Comparison of ENCODE assay signal across 9 cellular contexts in genomic region chr15:55829826-55830225, GRCh38.
DNase-seq lines count a peak whose midpoint lies in the region; ATAC-seq and TF ChIP-seq lines count a peak whose summit lies in the region.
"Had no signal": no experiment of that assay in that cellular context is flagged by ENCODE, and none has a peak within 500 bp of the region (broad histone marks: within the 10 kb centered on the region; RNA-seq: fewer than 3 reads in every experiment).

No MANE protein-coding gene starts in this region.

- H3K27me3 Mint-ChIP-seq in activated T-helper 1 cell treated with anti-CD3 and anti-CD28 coated beads, Interleukin-12 subunit alpha, Interleukin-12 subunit beta, Interleukin-2, Interleukin-4 antibody, amounts not matched to agents 30 ng/mL and 10 ng/mL and 1 ng/mL, durations not matched to agents 14 hours and 24 hours and 36 hours (ENCODE audit: insufficient read depth), result no peaks in the 10 kb centered on the region

- no peaks in the 10 kb centered on the region for H3K27me3 ChIP-seq in ascending aorta

- no peaks in the 10 kb centered on the region for H3K9me3 ChIP-seq in ascending aorta

- H3K27ac ChIP-seq in ascending aorta, result no peak overlapping the region

- no peaks in the 10 kb centered on the region for H3K9me3 Mint-ChIP-seq in activated T-helper 1 cell treated with anti-CD3 and anti-CD28 coated beads, Interleukin-12 subunit alpha, Interleukin-12 subunit beta, Interleukin-2, Interleukin-4 antibody, amounts not matched to agents 30 ng/mL and 10 ng/mL and 1 ng/mL, durations not matched to agents 14 hours and 24 hours and 36 hours

- peaks cover 8 to 29% of the 10 kb centered on the region in 2 donors for H3K36me3 ChIP-seq in ascending aorta

- H3K4me1 ChIP-seq in ascending aorta, result peaks cover 0 to 2% of the 10 kb centered on the region in 2 donors

- H3K4me3 ChIP-seq in GM12864 (ENCODE audit: low read depth, low read length) (no peak overlapping the region), ascending aorta (no peak overlapping the region)

- ATAC-seq in GM19468 (IDR thresholded peaks at IDR 0.05; ENCODE audit: extremely low read depth, unreplicated experiment), result peak; percentile 69
- ATAC-seq in HG03457 (IDR thresholded peaks at IDR 0.05; ENCODE audit: unreplicated experiment), result peak; percentile 58

- no peak for TF ChIP-seq CTCF in GM12864 (IDR thresholded peaks at IDR 0.05; ENCODE audit: low read depth, low read length, missing control alignments)
- no peak for TF ChIP-seq CTCF in ascending aorta (IDR thresholded peaks at IDR 0.05)

- H3K27ac Mint-ChIP-seq in activated T-helper 1 cell treated with anti-CD3 and anti-CD28 coated beads, Interleukin-12 subunit alpha, Interleukin-12 subunit beta, Interleukin-2, Interleukin-4 antibody, amounts not matched to agents 30 ng/mL and 10 ng/mL and 1 ng/mL, durations not matched to agents 14 hours and 24 hours and 36 hours, result peak overlapping the region; percentile 4

- H3K36me3 Mint-ChIP-seq in activated T-helper 1 cell treated with anti-CD3 and anti-CD28 coated beads, Interleukin-12 subunit alpha, Interleukin-12 subunit beta, Interleukin-2, Interleukin-4 antibody, amounts not matched to agents 30 ng/mL and 10 ng/mL and 1 ng/mL, durations not matched to agents 14 hours and 24 hours and 36 hours (ENCODE audit: low read depth), result no peaks in the 10 kb centered on the region

- peak overlapping the region; percentile 28 for H3K4me3 Mint-ChIP-seq in activated T-helper 1 cell treated with anti-CD3 and anti-CD28 coated beads, Interleukin-12 subunit alpha, Interleukin-12 subunit beta, Interleukin-2, Interleukin-4 antibody, amounts not matched to agents 30 ng/mL and 10 ng/mL and 1 ng/mL, durations not matched to agents 14 hours and 24 hours and 36 hours

- peak; percentile 8 for DNase-seq in GM12864 (ENCODE audit: low read depth)
- DNase-seq in activated T-helper 1 cell treated with anti-CD3 and anti-CD28 coated beads, Interleukin-12 subunit alpha, Interleukin-12 subunit beta, Interleukin-2, Interleukin-4 antibody, amounts not matched to agents 30 ng/mL and 10 ng/mL and 1 ng/mL, durations not matched to agents 14 hours and 24 hours and 36 hours (ENCODE audit: low spot score), result no peak
- DNase-seq in effector CD8-positive, alpha-beta T cell (lab: John Stamatoyannopoulos, UW), result no peak
- DNase-seq in NCI-H187 treated with DMSO at 0.1 percent for 48 hours (lab: John Stamatoyannopoulos, UW), result no peak
- no peak for DNase-seq in ascending aorta (ENCODE audit: low spot score in 2 of 2)
- DNase-seq in NCI-H2196 treated with DMSO at 0.1 percent for 48 hours (lab: John Stamatoyannopoulos, UW; ENCODE audit: unreplicated experiment), result no peak
- DNase-seq: NCI-H774 had no signal

- H3K4me1 Mint-ChIP-seq in activated T-helper 1 cell treated with anti-CD3 and anti-CD28 coated beads, Interleukin-12 subunit alpha, Interleukin-12 subunit beta, Interleukin-2, Interleukin-4 antibody, amounts not matched to agents 30 ng/mL and 10 ng/mL and 1 ng/mL, durations not matched to agents 14 hours and 24 hours and 36 hours (ENCODE audit: low read depth), result peaks cover 30% of the 10 kb centered on the region

- intact Hi-C loops in activated T-helper 1 cell treated with anti-CD3 and anti-CD28 coated beads, Interleukin-12 subunit alpha, Interleukin-12 subunit beta, Interleukin-2, Interleukin-4 antibody, amounts not matched to agents 30 ng/mL and 10 ng/mL and 1 ng/mL, durations not matched to agents 14 hours and 24 hours and 36 hours (cut with micrococcal nuclease), result loop anchor here (1.0 to 2.0 kb wide), 2 partner anchors 149 to 213 kb away; no protein-coding TSS in a partner anchor
- intact Hi-C loops in ascending aorta (cut with DNase I), result no loop called here
